In the genomic region with DNA sequence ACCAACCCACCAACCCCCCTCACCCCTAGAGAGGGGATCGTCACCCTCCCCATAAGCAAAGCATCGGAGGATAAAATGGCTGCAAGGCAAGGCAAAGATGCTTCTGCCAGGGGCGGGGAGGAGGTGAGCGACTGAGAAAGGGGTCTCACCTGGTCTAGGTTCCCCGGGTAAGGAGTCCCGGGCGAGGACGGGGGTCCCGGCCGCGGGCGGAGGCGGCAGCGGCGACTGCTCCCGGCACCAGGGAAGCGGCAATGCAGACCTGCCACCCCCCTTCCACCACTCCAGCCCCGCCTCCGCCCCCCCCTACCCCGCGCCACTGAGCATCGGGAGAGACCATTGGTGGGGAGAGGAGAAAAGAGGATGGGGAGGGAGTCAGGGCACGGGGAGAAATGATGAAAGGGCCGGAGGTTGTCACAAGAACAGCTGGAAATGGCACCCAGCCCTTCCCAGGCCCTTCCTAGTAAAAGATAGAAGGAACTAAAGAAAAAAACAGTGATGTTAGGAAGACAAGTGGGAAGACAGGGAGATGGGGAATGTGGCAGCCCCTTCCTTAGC, we compare ENCODE assay signal across 2 cellular contexts.
TF ChIP-seq lines count a peak whose summit lies in the region.

A gene with protein sequence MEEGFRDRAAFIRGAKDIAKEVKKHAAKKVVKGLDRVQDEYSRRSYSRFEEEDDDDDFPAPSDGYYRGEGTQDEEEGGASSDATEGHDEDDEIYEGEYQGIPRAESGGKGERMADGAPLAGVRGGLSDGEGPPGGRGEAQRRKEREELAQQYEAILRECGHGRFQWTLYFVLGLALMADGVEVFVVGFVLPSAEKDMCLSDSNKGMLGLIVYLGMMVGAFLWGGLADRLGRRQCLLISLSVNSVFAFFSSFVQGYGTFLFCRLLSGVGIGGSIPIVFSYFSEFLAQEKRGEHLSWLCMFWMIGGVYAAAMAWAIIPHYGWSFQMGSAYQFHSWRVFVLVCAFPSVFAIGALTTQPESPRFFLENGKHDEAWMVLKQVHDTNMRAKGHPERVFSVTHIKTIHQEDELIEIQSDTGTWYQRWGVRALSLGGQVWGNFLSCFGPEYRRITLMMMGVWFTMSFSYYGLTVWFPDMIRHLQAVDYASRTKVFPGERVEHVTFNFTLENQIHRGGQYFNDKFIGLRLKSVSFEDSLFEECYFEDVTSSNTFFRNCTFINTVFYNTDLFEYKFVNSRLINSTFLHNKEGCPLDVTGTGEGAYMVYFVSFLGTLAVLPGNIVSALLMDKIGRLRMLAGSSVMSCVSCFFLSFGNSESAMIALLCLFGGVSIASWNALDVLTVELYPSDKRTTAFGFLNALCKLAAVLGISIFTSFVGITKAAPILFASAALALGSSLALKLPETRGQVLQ (minus strand): TSS at position 255 of the 555 bp plus-strand sequence. CDS start 4,004 bp downstream, outside the sequence.

TF ChIP-seq in IMR-90, 13 proteins besides CTCF, POLR2A, EP300 and RAD21 (continued from another document):
- TF ChIP-seq BHLHE40 (IDR thresholded peaks at IDR 0.05; ENCODE audit: low read depth, low read length) (peak; percentile 31; the same call in 1 of the 2 replicates), SMC3 (IDR thresholded peaks at IDR 0.05; ENCODE audit: low read depth, low read length) (no peak), RCOR1 (IDR thresholded peaks at IDR 0.05; ENCODE audit: insufficient replicate concordance, low read length) (no peak), MAFK (IDR thresholded peaks at IDR 0.05; ENCODE audit: low read depth, low read length) (no peak), CHD1 (IDR thresholded peaks at IDR 0.05; ENCODE audit: low read depth, low read length) (no peak), MAZ (IDR thresholded peaks at IDR 0.05; ENCODE audit: borderline replicate concordance, low read depth, low read length) (peak; percentile 50; the same call in 1 of the 2 replicates), RFX5 (IDR thresholded peaks at IDR 0.05; ENCODE audit: low read depth, low read length) (no peak)
- TF ChIP-seq, protein P1, sequence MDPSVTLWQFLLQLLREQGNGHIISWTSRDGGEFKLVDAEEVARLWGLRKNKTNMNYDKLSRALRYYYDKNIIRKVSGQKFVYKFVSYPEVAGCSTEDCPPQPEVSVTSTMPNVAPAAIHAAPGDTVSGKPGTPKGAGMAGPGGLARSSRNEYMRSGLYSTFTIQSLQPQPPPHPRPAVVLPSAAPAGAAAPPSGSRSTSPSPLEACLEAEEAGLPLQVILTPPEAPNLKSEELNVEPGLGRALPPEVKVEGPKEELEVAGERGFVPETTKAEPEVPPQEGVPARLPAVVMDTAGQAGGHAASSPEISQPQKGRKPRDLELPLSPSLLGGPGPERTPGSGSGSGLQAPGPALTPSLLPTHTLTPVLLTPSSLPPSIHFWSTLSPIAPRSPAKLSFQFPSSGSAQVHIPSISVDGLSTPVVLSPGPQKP (IDR thresholded peaks at IDR 0.05; ENCODE audit: borderline replicate concordance, low read depth, low read length): no peak

TF ChIP-seq in SK-N-SH treated with all-trans-retinoic acid at 6 μM for 48 hours, 23 proteins besides CTCF, POLR2A, EP300 and RAD21 (continued from another document):
- TF ChIP-seq TCF4 (CRISPR knock-in tag; IDR thresholded peaks at IDR 0.05; ENCODE audit: borderline replicate concordance) (no peak), ZNF565 (CRISPR knock-in tag; conservative IDR thresholded peaks at IDR 0.05; ENCODE audit: low read depth) (no peak), ZNF8 (CRISPR knock-in tag; IDR thresholded peaks at IDR 0.05) (no peak), SNAI2 (CRISPR knock-in tag; IDR thresholded peaks at IDR 0.05) (no peak), ARNTL (CRISPR knock-in tag; IDR thresholded peaks at IDR 0.05; ENCODE audit: borderline replicate concordance, low read depth) (no peak), BACH2 (CRISPR knock-in tag; IDR thresholded peaks at IDR 0.05; ENCODE audit: borderline replicate concordance) (no peak), PPARA (CRISPR knock-in tag; IDR thresholded peaks at IDR 0.05; ENCODE audit: borderline replicate concordance) (no peak), CSDC2 (CRISPR knock-in tag; IDR thresholded peaks at IDR 0.05) (no peak), ISL1 (CRISPR knock-in tag; IDR thresholded peaks at IDR 0.05) (no peak)
- TF ChIP-seq, protein P2, sequence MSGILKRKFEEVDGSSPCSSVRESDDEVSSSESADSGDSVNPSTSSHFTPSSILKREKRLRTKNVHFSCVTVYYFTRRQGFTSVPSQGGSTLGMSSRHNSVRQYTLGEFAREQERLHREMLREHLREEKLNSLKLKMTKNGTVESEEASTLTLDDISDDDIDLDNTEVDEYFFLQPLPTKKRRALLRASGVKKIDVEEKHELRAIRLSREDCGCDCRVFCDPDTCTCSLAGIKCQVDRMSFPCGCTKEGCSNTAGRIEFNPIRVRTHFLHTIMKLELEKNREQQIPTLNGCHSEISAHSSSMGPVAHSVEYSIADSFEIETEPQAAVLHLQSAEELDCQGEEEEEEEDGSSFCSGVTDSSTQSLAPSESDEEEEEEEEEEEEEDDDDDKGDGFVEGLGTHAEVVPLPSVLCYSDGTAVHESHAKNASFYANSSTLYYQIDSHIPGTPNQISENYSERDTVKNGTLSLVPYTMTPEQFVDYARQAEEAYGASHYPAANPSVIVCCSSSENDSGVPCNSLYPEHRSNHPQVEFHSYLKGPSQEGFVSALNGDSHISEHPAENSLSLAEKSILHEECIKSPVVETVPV (CRISPR knock-in tag; IDR thresholded peaks at IDR 0.05): no peak
- TF ChIP-seq, protein P3, sequence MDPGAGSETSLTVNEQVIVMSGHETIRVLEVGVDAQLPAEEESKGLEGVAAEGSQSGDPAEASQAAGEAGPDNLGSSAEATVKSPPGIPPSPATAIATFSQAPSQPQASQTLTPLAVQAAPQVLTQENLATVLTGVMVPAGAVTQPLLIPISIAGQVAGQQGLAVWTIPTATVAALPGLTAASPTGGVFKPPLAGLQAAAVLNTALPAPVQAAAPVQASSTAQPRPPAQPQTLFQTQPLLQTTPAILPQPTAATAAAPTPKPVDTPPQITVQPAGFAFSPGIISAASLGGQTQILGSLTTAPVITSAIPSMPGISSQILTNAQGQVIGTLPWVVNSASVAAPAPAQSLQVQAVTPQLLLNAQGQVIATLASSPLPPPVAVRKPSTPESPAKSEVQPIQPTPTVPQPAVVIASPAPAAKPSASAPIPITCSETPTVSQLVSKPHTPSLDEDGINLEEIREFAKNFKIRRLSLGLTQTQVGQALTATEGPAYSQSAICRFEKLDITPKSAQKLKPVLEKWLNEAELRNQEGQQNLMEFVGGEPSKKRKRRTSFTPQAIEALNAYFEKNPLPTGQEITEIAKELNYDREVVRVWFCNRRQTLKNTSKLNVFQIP (CRISPR knock-in tag; IDR thresholded peaks at IDR 0.05; ENCODE audit: borderline replicate concordance, low read depth): no peak
- TF ChIP-seq, protein P4, sequence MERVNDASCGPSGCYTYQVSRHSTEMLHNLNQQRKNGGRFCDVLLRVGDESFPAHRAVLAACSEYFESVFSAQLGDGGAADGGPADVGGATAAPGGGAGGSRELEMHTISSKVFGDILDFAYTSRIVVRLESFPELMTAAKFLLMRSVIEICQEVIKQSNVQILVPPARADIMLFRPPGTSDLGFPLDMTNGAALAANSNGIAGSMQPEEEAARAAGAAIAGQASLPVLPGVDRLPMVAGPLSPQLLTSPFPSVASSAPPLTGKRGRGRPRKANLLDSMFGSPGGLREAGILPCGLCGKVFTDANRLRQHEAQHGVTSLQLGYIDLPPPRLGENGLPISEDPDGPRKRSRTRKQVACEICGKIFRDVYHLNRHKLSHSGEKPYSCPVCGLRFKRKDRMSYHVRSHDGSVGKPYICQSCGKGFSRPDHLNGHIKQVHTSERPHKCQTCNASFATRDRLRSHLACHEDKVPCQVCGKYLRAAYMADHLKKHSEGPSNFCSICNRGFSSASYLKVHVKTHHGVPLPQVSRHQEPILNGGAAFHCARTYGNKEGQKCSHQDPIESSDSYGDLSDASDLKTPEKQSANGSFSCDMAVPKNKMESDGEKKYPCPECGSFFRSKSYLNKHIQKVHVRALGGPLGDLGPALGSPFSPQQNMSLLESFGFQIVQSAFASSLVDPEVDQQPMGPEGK (CRISPR knock-in tag; IDR thresholded peaks at IDR 0.05; ENCODE audit: borderline replicate concordance): no peak
